Comparison of ENCODE assay signal across 9 cellular contexts in genomic region chr5:81854485-81854884, GRCh38.
DNase-seq lines count a peak whose midpoint lies in the region; FAIRE-seq and TF ChIP-seq lines count a peak whose summit lies in the region.
"Had no signal": no experiment of that assay in that cellular context is flagged by ENCODE, and none has a peak within 500 bp of the region (broad histone marks: within the 10 kb centered on the region; RNA-seq: fewer than 3 reads in every experiment).

No MANE protein-coding gene starts in this region.

- H3K9me1 ChIP-seq in keratinocyte (ENCODE audit: control insufficient read depth, extremely low read depth, insufficient read depth, low read length): no peaks in the 10 kb centered on the region

- peak overlapping the region; percentile 74 for H3K4me3 ChIP-seq in SK-N-MC
- H3K4me3 ChIP-seq in keratinocyte (ENCODE audit: control insufficient read depth in 2 of 3, extremely low read depth in 1 of 3, insufficient read depth in 2 of 3, low read depth in 1 of 3, low read length in 3 of 3): no peak overlapping the region

- H3K36me3 ChIP-seq in SK-N-MC (ENCODE audit: insufficient read depth, low read length) (no peaks in the 10 kb centered on the region), keratinocyte (ENCODE audit: control insufficient read depth in 2 of 2, extremely low read depth in 1 of 2, insufficient read depth in 2 of 2, low read length in 2 of 2) (no peaks in the 10 kb centered on the region)

- no peak overlapping the region for H2AFZ ChIP-seq in keratinocyte (ENCODE audit: control insufficient read depth, low read length)

- CTCF ChIA-PET in GM10248 (lab: Yijun Ruan, JAX): interaction anchor here (1.0 kb wide), 1 partner anchor 353 kb away, joined by 3 read pairs; no protein-coding TSS in a partner anchor

- in situ Hi-C loops in GM13977 (cut with MboI; ENCODE audit: low pct_unique_long_range_greater_than_20kb, low sequenced_read_pairs, unreplicated experiment): loop anchor here (5.0 kb wide), 1 partner anchor 97 kb away; no protein-coding TSS in a partner anchor

- FAIRE-seq in A204.1 (lab: Jason Lieb, UNC) (peak; percentile 80), keratinocyte (lab: Jason Lieb, UNC) (no peak)

- POLR2A ChIA-PET in GM10248 (lab: Yijun Ruan, JAX): no interaction called here

- dilution Hi-C loops in keratinocyte (cut with MboI; ENCODE audit: extremely low pct_ligation_motif_present, low sequenced_read_pairs): no loop called here

- H3K9me3 ChIP-seq in SK-N-MC (ENCODE audit: low read depth, low read length): no peaks in the 10 kb centered on the region
- no peaks in the 10 kb centered on the region for H3K9me3 ChIP-seq in keratinocyte (ENCODE audit: control insufficient read depth, low read depth, low read length)

- TF ChIP-seq CTCF in GM10248 (IDR thresholded peaks at IDR 0.05; ENCODE audit: control extremely low read depth, extremely low read depth, low read depth, missing control alignments) (peak; percentile 14), keratinocyte (optimal IDR thresholded peaks at IDR 0.05 in 1 of 3, IDR thresholded peaks at IDR 0.05 in 1 of 3, conservative IDR thresholded peaks at IDR 0.05 in 1 of 3; ENCODE audit: extremely low read depth in 1 of 3, insufficient read depth in 2 of 3, low read length in 3 of 3) (peak in 1 of 3 experiments; percentile 18), GM13977 (IDR thresholded peaks at IDR 0.05; ENCODE audit: extremely low read depth, insufficient read depth, missing control alignments) (no peak)

- H3K9ac ChIP-seq in SK-N-MC (ENCODE audit: insufficient read length) (peak overlapping the region; percentile 68), keratinocyte (ENCODE audit: control insufficient read depth, extremely low read depth, insufficient read depth, low read length) (no peak overlapping the region)

- DNase-seq in GM10248 (ENCODE audit: extremely low spot score) (no peak), SK-N-MC (ENCODE audit: low read depth, low spot score) (peak; percentile 30), keratinocyte (ENCODE audit: low read depth, low spot score) (no peak), DMS153 treated with DMSO at 0.1 percent for 48 hours (lab: John Stamatoyannopoulos, UW; ENCODE audit: unreplicated experiment) (no peak), GM13977 (ENCODE audit: low spot score) (no peak)
- no peak for DNase-seq in activated CD4-positive, alpha-beta T cell treated with anti-CD3 and anti-CD28 coated beads, Interleukin-2, amount 50 U/mL, for 1 hour
- no peak for DNase-seq in activated CD4-positive, alpha-beta T cell treated with anti-CD3 and anti-CD28 coated beads for 4 hours
- DNase-seq: activated B cell treated with CpG ODN at 0.5 μM for 24 hours had no signal

- H4K20me1 ChIP-seq in keratinocyte (ENCODE audit: control insufficient read depth, extremely low read depth, insufficient read depth, low read length): no peaks in the 10 kb centered on the region

- H3K27me3 ChIP-seq in keratinocyte (ENCODE audit: control insufficient read depth, extremely low read depth, insufficient read depth, low read length): no peaks in the 10 kb centered on the region

- H3K27ac ChIP-seq in SK-N-MC (peak overlapping the region; percentile 97), keratinocyte (ENCODE audit: control insufficient read depth, insufficient read depth, low read length) (no peak overlapping the region)

- H3K79me2 ChIP-seq in keratinocyte (ENCODE audit: control insufficient read depth, insufficient read depth, low read length): no peaks in the 10 kb centered on the region

- H3K4me2 ChIP-seq in keratinocyte (ENCODE audit: control insufficient read depth, extremely low read depth, insufficient read depth, low read depth, low read length): peak overlapping the region; percentile 6

- peaks cover 40% of the 10 kb centered on the region for H3K4me1 ChIP-seq in keratinocyte (ENCODE audit: control insufficient read depth, extremely low read depth, insufficient read depth, low read length)
